8 cellular contexts compared by ENCODE assay signal in genomic region chr11:61162092-61162935, GRCh38. TPM values are rescaled to one million over a fixed set of nuclear protein-coding genes. Genes with fewer than 3 reads are reported as not detected.
A peak's percentile ranks its signal among the peaks of the same experiment; 100 is the strongest.
DNase-seq lines count a peak whose midpoint lies in the region; FAIRE-seq and TF ChIP-seq lines count a peak whose summit lies in the region.

No MANE protein-coding gene starts in this region.

- in situ Hi-C loops in GM13976 (cut with MboI; ENCODE audit: low sequenced_read_pairs, unreplicated experiment) = no loop called here

- H3K4me1 ChIP-seq in small intestine (ENCODE audit: control insufficient read depth in 2 of 2, insufficient read depth in 1 of 2, low read depth in 1 of 2, low read length in 1 of 2) = peaks cover 1 to 3% of the 10 kb centered on the region in 2 donors

- WGBS in small intestine, 3 donors = 74 to 78% (median 77%) methylated on average over 8 of the region's 8 CpGs

- TF ChIP-seq CTCF in 22Rv1 (IDR thresholded peaks at IDR 0.05) = no peak
- no peak for TF ChIP-seq CTCF in GM13976 (IDR thresholded peaks at IDR 0.05; ENCODE audit: borderline replicate concordance, control extremely low read depth, extremely low read depth, insufficient read depth, missing control alignments)

- H3K27ac ChIP-seq in 22Rv1 (peak overlapping the region; percentile 94), angular gyrus (ENCODE audit: low read depth, low read length) (peak overlapping the region; percentile 94), small intestine (ENCODE audit: low read depth in 1 of 2, low read length in 1 of 2) (peak overlapping the region; percentile 2 to 96)

- no peaks in the 10 kb centered on the region for H3K27me3 ChIP-seq in small intestine (ENCODE audit: control insufficient read depth in 2 of 2, insufficient read depth in 2 of 2, low read length in 2 of 2)

- no peaks in the 10 kb centered on the region for H3K9me3 ChIP-seq in small intestine (ENCODE audit: control insufficient read depth, low read depth)

- H3K36me3 ChIP-seq in small intestine (ENCODE audit: control insufficient read depth in 2 of 2, insufficient read depth in 2 of 2, low read length in 2 of 2) = no peaks in the 10 kb centered on the region

- no peak for FAIRE-seq in small intestine (lab: Jason Lieb, UNC)

- H3K4me3 ChIP-seq in GM08714 (ENCODE audit: low read length) (peak overlapping the region; percentile 95), small intestine (ENCODE audit: low read depth in 1 of 2, low read length in 2 of 2) (peak overlapping the region in 1 of 2 donors; percentile 65)

- peak; percentile 38 for DNase-seq in NCI-H526 treated with DMSO at 0.1 percent for 48 hours (lab: John Stamatoyannopoulos, UW)
- DNase-seq in iPS-NIHi11 (ENCODE audit: low spot score) = peak; percentile 44
- peak; percentile 49 for DNase-seq in small intestine
- no peak for DNase-seq in GM13976 (ENCODE audit: low spot score)
- no peak for DNase-seq in NCI-H1694 treated with DMSO at 0.1 percent for 48 hours (lab: John Stamatoyannopoulos, UW)

RNA-seq across cellular contexts. Expression of gene VPS37C, which starts 1.1 kb away (rescaled TPM):
- 10 to 100 TPM; 17.8 to 31.1 (median 30.6) TPM for polyA plus RNA-seq in small intestine

RNA-seq across cellular contexts. Expression of gene PGA3, which starts 41.0 kb away (rescaled TPM):
- polyA plus RNA-seq in small intestine = 10 to 100 TPM in 2 of 3 donors, 1 to 10 TPM in 1; 6.8 to 86.2 (median 10.3) TPM

RNA-seq across cellular contexts. Expression of gene PGA4, which starts 59.8 kb away (rescaled TPM):
- 10 to 100 TPM in 1 of 3 donors, 1 to 10 TPM in 2; 5.4 to 49.3 (median 5.9) TPM for polyA plus RNA-seq in small intestine

Comparison
In these comparisons a context has a peak if more than half of its experiments do, and no peak if none do; other contexts are left out.
1. DNase-seq: peak in NCI-H526 treated with DMSO at 0.1 percent for 48 hours (single experiment), iPS-NIHi11 (single experiment) and small intestine (single experiment); none in GM13976 (single experiment) and NCI-H1694 treated with DMSO at 0.1 percent for 48 hours (single experiment).
2. Peak in every context shown above with its lines, with median percentiles within 50 percentile points of each other: H3K27ac ChIP-seq.